22 cellular contexts compared by ENCODE assay signal in genomic region chr12:119383206-119383605, GRCh38.
"Had no signal": no experiment of that assay in that cellular context is flagged by ENCODE, and none has a peak within 500 bp of the region (broad histone marks: within the 10 kb centered on the region; RNA-seq: fewer than 3 reads in every experiment).

No MANE protein-coding gene starts in this region.

- H3K36me3 ChIP-seq: ascending aorta, breast epithelium had no signal

- H3K27me3 ChIP-seq: ascending aorta, breast epithelium, dorsolateral prefrontal cortex had no signal

- DNase-seq: activated CD4-positive, alpha-beta memory T cell treated with anti-CD3 and anti-CD28 coated beads, Interleukin-2, amount 10 ng/mL, durations not matched to agents 7 days and 5 days; activated CD4-positive, alpha-beta T cell treated with anti-CD3 and anti-CD28 coated beads for 1 hour; activated CD4-positive, alpha-beta T cell treated with anti-CD3 and anti-CD28 coated beads for 4 hours; activated CD4-positive, alpha-beta T cell treated with anti-CD3 and anti-CD28 coated beads, Interleukin-2, amount 10 ng/mL, durations not matched to agents 7 days and 5 days; activated CD4-positive, alpha-beta T cell treated with anti-CD3 and anti-CD28 coated beads, Interleukin-2, amount 50 U/mL, for 4 hours; activated CD8-positive, alpha-beta memory T cell treated with anti-CD3 and anti-CD28 coated beads, Interleukin-2, amount 50 U/mL, for 48 hours; activated gamma-delta T cell; activated naive CD4-positive, alpha-beta T cell; activated naive CD4-positive, alpha-beta T cell treated with anti-CD3 and anti-CD28 coated beads, Interleukin-2, amount 10 ng/mL, durations not matched to agents 7 days and 5 days; activated naive CD8-positive, alpha-beta T cell treated with anti-CD3 and anti-CD28 coated beads, Interleukin-2, amount 10 ng/mL, durations not matched to agents 7 days and 5 days; activated T-cell treated with anti-CD3 and anti-CD28 coated beads for 4 hours; activated T-cell treated with anti-CD3 and anti-CD28 coated beads, Interleukin-2, amount 50 U/mL, for 24 hours; activated T-cell treated with anti-CD3 and anti-CD28 coated beads, Interleukin-2, amount 50 U/mL, for 72 hours; dorsolateral prefrontal cortex; effector memory CD4-positive, alpha-beta T cell; endodermal cell; foreskin fibroblast; head of caudate nucleus had no signal

- H3K27ac ChIP-seq: ascending aorta, breast epithelium, coronary artery, dorsolateral prefrontal cortex, VCaP had no signal

- H3K9me3 ChIP-seq: ascending aorta, breast epithelium had no signal

- H3K4me3 ChIP-seq: ascending aorta, breast epithelium, coronary artery, dorsolateral prefrontal cortex had no signal
